15 cellular contexts compared by ENCODE assay signal in the genomic region with DNA sequence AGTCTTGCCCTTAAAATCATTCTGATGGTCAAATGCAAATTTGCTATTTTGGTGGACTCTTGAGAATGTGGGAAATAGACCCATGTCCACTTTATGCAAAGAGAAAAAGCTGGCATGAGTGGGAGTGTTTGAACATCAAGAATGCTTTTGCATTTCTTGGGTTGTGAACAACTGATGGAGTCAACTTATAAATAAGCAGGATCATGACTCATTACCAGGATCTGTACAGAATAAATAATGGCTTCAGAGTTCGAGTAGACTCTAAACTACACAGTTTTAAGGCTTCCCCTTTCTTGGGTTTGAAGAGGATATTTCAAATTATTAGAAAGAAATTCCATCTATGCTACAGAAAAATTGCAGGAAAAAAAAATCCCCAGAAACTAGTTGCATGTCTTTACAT.
"Had no signal": no experiment of that assay in that cellular context is flagged by ENCODE, and none has a peak within 500 bp of the region (broad histone marks: within the 10 kb centered on the region; RNA-seq: fewer than 3 reads in every experiment).

No MANE protein-coding gene starts in this region.

- H3K4me1 ChIP-seq: adrenal gland, spleen, suprapubic skin had no signal

- ATAC-seq: activated CD8-positive, alpha-beta T cell treated with anti-CD3 and anti-CD28 coated beads for 36 hours; activated T-cell treated with anti-CD3 and anti-CD28 coated beads, Interleukin-2, amount 50 U/mL, for 4 hours; natural killer cell treated with Interleukin-12 subunit alpha and Interleukin-12 subunit beta and Interleukin-15 and Interleukin-18, amount 100 ng/mL, for 72 hours; right cardiac atrium had no signal

- FAIRE-seq: TTC549 had no signal

- H3K27ac ChIP-seq: adrenal gland, spleen, suprapubic skin had no signal

- H3K27me3 ChIP-seq: adrenal gland, spleen, suprapubic skin had no signal

- H3K36me3 ChIP-seq: adrenal gland, spleen, suprapubic skin had no signal

- H3K4me3 ChIP-seq: adrenal gland, spleen, suprapubic skin had no signal

- DNase-seq: activated B cell treated with CpG ODN at 0.5 μM for 24 hours; activated CD4-positive, alpha-beta T cell treated with anti-CD3 and anti-CD28 coated beads for 48 hours; activated CD8-positive, alpha-beta T cell treated with anti-CD3 and anti-CD28 coated beads for 36 hours; activated effector memory CD4-positive, alpha-beta T cell treated with Interleukin-2 at 50 U/mL for 16 hours; activated naive CD4-positive, alpha-beta T cell treated with anti-CD3 and anti-CD28 coated beads, Interleukin-2, amount 50 U/mL, for 16 hours; activated T-cell treated with anti-CD3 and anti-CD28 coated beads, Interleukin-2, amount 50 U/mL, for 4 hours; adrenal gland; nucleus accumbens; right cardiac atrium; spleen; T-helper 2 cell; trophoblast cell had no signal

- H3K9me3 ChIP-seq: adrenal gland, spleen, suprapubic skin had no signal
